ENCODE assay signal across 1 cellular context in the genomic region with DNA sequence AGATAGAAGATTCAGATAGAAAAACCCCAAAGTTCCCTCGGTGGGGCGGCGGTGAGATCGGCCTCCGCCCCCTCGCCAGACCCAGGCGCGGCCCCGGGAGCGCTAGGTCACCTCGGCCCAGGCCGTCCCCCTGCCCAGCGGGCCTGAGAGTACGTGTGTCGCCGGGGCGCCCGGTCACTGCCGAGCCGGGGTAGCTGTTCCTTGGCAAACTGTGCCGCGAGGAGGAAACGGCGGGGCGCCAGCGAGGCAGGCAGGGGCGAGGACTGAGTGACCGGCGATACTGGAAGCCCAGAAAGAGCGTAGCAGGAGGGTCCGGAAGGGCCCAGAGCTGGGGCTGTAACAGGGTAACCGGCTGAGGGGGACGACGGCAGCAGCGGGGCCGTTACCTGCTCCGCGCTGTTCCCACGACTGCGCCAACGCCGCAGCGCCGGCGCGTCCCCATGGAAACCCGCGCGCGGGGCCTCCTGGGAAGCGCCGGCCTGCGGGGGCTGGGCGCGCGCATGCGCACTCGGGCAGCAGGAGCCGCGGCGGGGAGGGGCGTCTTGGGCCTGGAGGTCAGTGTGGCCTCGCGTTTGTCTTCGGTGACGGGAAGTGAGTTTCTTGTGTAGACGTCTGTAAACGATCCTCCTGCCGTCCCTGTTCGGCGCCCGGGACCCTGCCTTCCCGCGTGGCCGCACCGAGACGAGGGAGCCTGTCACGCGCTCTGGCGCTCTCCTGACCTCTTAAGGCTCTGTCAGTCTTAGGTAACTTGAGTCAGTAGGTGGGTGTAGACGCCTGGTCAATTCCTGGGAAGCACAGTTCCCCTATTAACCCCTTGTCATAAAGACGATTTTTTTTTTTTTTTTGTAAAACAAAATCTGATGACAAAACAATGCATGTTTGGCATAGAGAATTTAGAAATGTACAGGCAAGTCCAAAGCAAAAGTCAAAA.
TF ChIP-seq lines count a peak whose summit lies in the region.

A gene (minus strand): TSS at position 440 of the 931 bp plus-strand sequence. CDS start 17,285 bp downstream, outside the sequence.

TF ChIP-seq in K562, 482 proteins besides CTCF, POLR2A, EP300 and RAD21 (continued from another document and continues in another):
- TF ChIP-seq, protein P1, sequence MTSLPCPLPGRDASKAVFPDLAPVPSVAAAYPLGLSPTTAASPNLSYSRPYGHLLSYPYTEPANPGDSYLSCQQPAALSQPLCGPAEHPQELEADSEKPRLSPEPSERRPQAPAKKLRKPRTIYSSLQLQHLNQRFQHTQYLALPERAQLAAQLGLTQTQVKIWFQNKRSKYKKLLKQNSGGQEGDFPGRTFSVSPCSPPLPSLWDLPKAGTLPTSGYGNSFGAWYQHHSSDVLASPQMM (CRISPR knock-in tag; IDR thresholded peaks at IDR 0.05): no peak
- TF ChIP-seq ZNF217 (CRISPR knock-in tag; IDR thresholded peaks at IDR 0.05) (no peak), BRF1 (IDR thresholded peaks at IDR 0.05; ENCODE audit: borderline replicate concordance, extremely low read depth, insufficient read length) (no peak), RBM22 (IDR thresholded peaks at IDR 0.05; ENCODE audit: low read depth, low read length, poor library complexity, severe bottlenecking) (peak; percentile 88), TARDBP (IDR thresholded peaks at IDR 0.05) (peak; percentile 80; the same call in 1 of the 2 replicates), U2AF2 (optimal IDR thresholded peaks at IDR 0.05; ENCODE audit: low read depth, low read length) (no peak), ZFX (CRISPR knock-in tag; IDR thresholded peaks at IDR 0.05) (peak; percentile 87), MEF2A (IDR thresholded peaks at IDR 0.05; ENCODE audit: control insufficient read depth, low read depth, low read length) (no peak), ZNF696 (CRISPR knock-in tag; conservative IDR thresholded peaks at IDR 0.05) (0 out of 2 replicates have a peak, but pooled peaks have one; percentile 23), ZNF12 (CRISPR knock-in tag; IDR thresholded peaks at IDR 0.05) (no peak), EWSR1 (IDR thresholded peaks at IDR 0.05; ENCODE audit: borderline replicate concordance, low read depth, partially characterized antibody) (no peak), HEY1 (CRISPR knock-in tag; IDR thresholded peaks at IDR 0.05; ENCODE audit: borderline replicate concordance) (no peak), TAF7 (tag; IDR thresholded peaks at IDR 0.05) (peak; percentile 57), IRF2 (CRISPR knock-in tag; IDR thresholded peaks at IDR 0.05) (no peak), SLC30A9 (CRISPR knock-in tag; IDR thresholded peaks at IDR 0.05) (no peak), HNRNPH1 (optimal IDR thresholded peaks at IDR 0.05; ENCODE audit: low read depth, low read length) (no peak), ZNF561 (CRISPR knock-in tag; conservative IDR thresholded peaks at IDR 0.05) (no peak), TEAD1 (CRISPR knock-in tag; IDR thresholded peaks at IDR 0.05) (no peak; a peak in 1 of 4 replicates), ZNF23 (CRISPR knock-in tag; IDR thresholded peaks at IDR 0.05) (no peak), SMARCE1 (IDR thresholded peaks at IDR 0.05) (no peak), JUND (IDR thresholded peaks at IDR 0.05; ENCODE audit: borderline replicate concordance, low read depth, low read length) (no peak; the same call in none of the 2 replicates), JUND (tag; IDR thresholded peaks at IDR 0.05; ENCODE audit: borderline replicate concordance, low read depth, low read length) (no peak; the same call in 2 of the 3 replicates), DPF2 (IDR thresholded peaks at IDR 0.05) (peak; percentile 26; the same call in 1 of the 2 replicates), ZNF212 (CRISPR knock-in tag; IDR thresholded peaks at IDR 0.05) (no peak), PRPF4 (IDR thresholded peaks at IDR 0.05; ENCODE audit: insufficient read depth, low read depth, low read length, poor library complexity, severe bottlenecking) (no peak), ZNF695 (CRISPR knock-in tag; IDR thresholded peaks at IDR 0.05) (no peak), ZNF143 (CRISPR knock-in tag; IDR thresholded peaks at IDR 0.05) (peak; percentile 84), NCOA2 (IDR thresholded peaks at IDR 0.05; ENCODE audit: partially characterized antibody in 2 of 2) (no peak), YBX1 (IDR thresholded peaks at IDR 0.05) (no peak), TCFL5 (CRISPR knock-in tag; conservative IDR thresholded peaks at IDR 0.05) (no peak), POLR2B (IDR thresholded peaks at IDR 0.05; ENCODE audit: low read depth, partially characterized antibody) (peak; percentile 93), GATAD2A (IDR thresholded peaks at IDR 0.05) (no peak), RNF2 (IDR thresholded peaks at IDR 0.05) (peak; percentile 65), STAG1 (CRISPR knock-in tag; IDR thresholded peaks at IDR 0.05; ENCODE audit: borderline replicate concordance) (peak; percentile 25; the same call in 1 of the 2 replicates), TOE1 (IDR thresholded peaks at IDR 0.05; ENCODE audit: borderline replicate concordance) (peak; percentile 86; the same call in 1 of the 2 replicates), TOE1 (CRISPR knock-in tag; IDR thresholded peaks at IDR 0.05; ENCODE audit: borderline replicate concordance, low read depth) (no peak), TCF7L2 (IDR thresholded peaks at IDR 0.05; ENCODE audit: low read depth, low read length) (no peak; the same call in 1 of the 2 replicates)
- TF ChIP-seq, protein P2, sequence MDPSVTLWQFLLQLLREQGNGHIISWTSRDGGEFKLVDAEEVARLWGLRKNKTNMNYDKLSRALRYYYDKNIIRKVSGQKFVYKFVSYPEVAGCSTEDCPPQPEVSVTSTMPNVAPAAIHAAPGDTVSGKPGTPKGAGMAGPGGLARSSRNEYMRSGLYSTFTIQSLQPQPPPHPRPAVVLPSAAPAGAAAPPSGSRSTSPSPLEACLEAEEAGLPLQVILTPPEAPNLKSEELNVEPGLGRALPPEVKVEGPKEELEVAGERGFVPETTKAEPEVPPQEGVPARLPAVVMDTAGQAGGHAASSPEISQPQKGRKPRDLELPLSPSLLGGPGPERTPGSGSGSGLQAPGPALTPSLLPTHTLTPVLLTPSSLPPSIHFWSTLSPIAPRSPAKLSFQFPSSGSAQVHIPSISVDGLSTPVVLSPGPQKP (CRISPR knock-in tag; IDR thresholded peaks at IDR 0.05): no peak
- TF ChIP-seq, protein P3, sequence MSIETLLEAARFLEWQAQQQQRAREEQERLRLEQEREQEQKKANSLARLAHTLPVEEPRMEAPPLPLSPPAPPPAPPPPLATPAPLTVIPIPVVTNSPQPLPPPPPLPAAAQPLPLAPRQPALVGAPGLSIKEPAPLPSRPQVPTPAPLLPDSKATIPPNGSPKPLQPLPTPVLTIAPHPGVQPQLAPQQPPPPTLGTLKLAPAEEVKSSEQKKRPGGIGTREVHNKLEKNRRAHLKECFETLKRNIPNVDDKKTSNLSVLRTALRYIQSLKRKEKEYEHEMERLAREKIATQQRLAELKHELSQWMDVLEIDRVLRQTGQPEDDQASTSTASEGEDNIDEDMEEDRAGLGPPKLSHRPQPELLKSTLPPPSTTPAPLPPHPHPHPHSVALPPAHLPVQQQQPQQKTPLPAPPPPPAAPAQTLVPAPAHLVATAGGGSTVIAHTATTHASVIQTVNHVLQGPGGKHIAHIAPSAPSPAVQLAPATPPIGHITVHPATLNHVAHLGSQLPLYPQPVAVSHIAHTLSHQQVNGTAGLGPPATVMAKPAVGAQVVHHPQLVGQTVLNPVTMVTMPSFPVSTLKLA (conservative IDR thresholded peaks at IDR 0.05): peak; percentile 74 to 89
- TF ChIP-seq, protein P4, sequence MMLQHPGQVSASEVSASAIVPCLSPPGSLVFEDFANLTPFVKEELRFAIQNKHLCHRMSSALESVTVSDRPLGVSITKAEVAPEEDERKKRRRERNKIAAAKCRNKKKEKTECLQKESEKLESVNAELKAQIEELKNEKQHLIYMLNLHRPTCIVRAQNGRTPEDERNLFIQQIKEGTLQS (IDR thresholded peaks at IDR 0.05): no peak; the same call in 1 of the 2 replicates
- TF ChIP-seq, protein P4 (CRISPR knock-in tag; conservative IDR thresholded peaks at IDR 0.05): peak; percentile 51; the same call in 1 of the 2 replicates
- TF ChIP-seq, protein P5, sequence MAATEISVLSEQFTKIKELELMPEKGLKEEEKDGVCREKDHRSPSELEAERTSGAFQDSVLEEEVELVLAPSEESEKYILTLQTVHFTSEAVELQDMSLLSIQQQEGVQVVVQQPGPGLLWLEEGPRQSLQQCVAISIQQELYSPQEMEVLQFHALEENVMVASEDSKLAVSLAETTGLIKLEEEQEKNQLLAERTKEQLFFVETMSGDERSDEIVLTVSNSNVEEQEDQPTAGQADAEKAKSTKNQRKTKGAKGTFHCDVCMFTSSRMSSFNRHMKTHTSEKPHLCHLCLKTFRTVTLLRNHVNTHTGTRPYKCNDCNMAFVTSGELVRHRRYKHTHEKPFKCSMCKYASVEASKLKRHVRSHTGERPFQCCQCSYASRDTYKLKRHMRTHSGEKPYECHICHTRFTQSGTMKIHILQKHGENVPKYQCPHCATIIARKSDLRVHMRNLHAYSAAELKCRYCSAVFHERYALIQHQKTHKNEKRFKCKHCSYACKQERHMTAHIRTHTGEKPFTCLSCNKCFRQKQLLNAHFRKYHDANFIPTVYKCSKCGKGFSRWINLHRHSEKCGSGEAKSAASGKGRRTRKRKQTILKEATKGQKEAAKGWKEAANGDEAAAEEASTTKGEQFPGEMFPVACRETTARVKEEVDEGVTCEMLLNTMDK (IDR thresholded peaks at IDR 0.05; ENCODE audit: borderline replicate concordance, insufficient read depth, low read depth, low read length, poor library complexity, severe bottlenecking): no peak
- TF ChIP-seq, protein P6, sequence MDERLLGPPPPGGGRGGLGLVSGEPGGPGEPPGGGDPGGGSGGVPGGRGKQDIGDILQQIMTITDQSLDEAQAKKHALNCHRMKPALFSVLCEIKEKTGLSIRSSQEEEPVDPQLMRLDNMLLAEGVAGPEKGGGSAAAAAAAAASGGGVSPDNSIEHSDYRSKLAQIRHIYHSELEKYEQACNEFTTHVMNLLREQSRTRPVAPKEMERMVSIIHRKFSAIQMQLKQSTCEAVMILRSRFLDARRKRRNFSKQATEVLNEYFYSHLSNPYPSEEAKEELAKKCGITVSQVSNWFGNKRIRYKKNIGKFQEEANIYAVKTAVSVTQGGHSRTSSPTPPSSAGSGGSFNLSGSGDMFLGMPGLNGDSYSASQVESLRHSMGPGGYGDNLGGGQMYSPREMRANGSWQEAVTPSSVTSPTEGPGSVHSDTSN (CRISPR knock-in tag; IDR thresholded peaks at IDR 0.05; ENCODE audit: low read depth): no peak
- TF ChIP-seq, protein P6 (tag; conservative IDR thresholded peaks at IDR 0.05; ENCODE audit: low read depth): peak; percentile 54; the same call in 1 of the 2 replicates
- TF ChIP-seq, protein P7, sequence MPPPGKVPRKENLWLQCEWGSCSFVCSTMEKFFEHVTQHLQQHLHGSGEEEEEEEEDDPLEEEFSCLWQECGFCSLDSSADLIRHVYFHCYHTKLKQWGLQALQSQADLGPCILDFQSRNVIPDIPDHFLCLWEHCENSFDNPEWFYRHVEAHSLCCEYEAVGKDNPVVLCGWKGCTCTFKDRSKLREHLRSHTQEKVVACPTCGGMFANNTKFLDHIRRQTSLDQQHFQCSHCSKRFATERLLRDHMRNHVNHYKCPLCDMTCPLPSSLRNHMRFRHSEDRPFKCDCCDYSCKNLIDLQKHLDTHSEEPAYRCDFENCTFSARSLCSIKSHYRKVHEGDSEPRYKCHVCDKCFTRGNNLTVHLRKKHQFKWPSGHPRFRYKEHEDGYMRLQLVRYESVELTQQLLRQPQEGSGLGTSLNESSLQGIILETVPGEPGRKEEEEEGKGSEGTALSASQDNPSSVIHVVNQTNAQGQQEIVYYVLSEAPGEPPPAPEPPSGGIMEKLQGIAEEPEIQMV (tag; conservative IDR thresholded peaks at IDR 0.05; ENCODE audit: low read depth): no peak
- TF ChIP-seq, protein P8, sequence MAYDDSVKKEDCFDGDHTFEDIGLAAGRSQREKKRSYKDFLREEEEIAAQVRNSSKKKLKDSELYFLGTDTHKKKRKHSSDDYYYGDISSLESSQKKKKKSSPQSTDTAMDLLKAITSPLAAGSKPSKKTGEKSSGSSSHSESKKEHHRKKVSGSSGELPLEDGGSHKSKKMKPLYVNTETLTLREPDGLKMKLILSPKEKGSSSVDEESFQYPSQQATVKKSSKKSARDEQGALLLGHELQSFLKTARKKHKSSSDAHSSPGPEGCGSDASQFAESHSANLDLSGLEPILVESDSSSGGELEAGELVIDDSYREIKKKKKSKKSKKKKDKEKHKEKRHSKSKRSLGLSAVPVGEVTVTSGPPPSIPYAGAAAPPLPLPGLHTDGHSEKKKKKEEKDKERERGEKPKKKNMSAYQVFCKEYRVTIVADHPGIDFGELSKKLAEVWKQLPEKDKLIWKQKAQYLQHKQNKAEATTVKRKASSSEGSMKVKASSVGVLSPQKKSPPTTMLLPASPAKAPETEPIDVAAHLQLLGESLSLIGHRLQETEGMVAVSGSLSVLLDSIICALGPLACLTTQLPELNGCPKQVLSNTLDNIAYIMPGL (CRISPR knock-in tag; IDR thresholded peaks at IDR 0.05): peak; percentile 91
- TF ChIP-seq, protein P9, sequence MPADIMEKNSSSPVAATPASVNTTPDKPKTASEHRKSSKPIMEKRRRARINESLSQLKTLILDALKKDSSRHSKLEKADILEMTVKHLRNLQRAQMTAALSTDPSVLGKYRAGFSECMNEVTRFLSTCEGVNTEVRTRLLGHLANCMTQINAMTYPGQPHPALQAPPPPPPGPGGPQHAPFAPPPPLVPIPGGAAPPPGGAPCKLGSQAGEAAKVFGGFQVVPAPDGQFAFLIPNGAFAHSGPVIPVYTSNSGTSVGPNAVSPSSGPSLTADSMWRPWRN (IDR thresholded peaks at IDR 0.05; ENCODE audit: low read depth): no peak
- TF ChIP-seq, protein P10, sequence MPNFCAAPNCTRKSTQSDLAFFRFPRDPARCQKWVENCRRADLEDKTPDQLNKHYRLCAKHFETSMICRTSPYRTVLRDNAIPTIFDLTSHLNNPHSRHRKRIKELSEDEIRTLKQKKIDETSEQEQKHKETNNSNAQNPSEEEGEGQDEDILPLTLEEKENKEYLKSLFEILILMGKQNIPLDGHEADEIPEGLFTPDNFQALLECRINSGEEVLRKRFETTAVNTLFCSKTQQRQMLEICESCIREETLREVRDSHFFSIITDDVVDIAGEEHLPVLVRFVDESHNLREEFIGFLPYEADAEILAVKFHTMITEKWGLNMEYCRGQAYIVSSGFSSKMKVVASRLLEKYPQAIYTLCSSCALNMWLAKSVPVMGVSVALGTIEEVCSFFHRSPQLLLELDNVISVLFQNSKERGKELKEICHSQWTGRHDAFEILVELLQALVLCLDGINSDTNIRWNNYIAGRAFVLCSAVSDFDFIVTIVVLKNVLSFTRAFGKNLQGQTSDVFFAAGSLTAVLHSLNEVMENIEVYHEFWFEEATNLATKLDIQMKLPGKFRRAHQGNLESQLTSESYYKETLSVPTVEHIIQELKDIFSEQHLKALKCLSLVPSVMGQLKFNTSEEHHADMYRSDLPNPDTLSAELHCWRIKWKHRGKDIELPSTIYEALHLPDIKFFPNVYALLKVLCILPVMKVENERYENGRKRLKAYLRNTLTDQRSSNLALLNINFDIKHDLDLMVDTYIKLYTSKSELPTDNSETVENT (CRISPR knock-in tag; IDR thresholded peaks at IDR 0.05): peak; percentile 81; the same call in 1 of the 2 replicates
